In the genomic region with DNA sequence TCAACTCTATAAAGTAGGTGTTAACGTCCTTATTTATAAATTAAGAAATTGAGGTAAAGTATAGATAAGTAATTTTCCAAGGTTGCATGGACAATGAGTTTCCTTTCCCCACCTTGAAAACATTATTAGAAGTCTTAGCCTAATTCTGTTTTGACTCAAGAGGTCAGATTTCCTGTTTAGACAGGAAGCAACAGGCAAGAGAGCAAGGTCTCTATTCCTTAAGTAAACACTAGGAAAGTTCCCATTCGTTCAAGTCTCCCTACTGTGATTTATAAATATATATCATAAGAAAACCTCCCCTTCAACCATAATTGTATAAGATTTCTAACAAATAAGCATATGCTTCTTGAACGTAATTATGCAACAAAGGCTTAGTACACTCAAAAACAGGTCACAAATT, we compare ENCODE assay signal across 1 cellular context.
TF ChIP-seq lines count a peak whose summit lies in the region.

No MANE protein-coding gene starts in this region.

TF ChIP-seq in endothelial cell of umbilical vein, 7 proteins besides CTCF, POLR2A, EP300 and RAD21 (continued from another document):
- no peak for TF ChIP-seq FOS (IDR thresholded peaks at IDR 0.05; ENCODE audit: borderline replicate concordance, insufficient read depth, low read length)
